2 cellular contexts compared by ENCODE assay signal in the genomic region with DNA sequence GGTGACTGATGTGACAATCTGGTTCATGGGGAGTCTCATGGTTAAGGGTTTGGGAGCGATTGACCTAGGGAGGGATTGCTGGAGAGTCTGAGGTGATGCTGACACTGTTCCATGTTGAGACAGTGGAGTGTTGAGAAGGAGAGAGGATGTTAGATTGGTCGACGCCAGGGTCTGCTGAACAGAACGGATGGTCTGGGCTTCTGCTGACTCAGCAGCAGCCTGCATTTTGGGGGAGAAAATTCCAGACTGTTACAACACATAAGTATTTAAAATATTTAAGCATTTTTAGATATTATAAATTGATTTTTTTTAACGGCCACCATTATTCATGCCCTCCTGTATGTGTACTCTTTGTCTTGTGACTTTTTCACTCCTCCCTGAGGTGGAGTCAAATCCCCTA.
TF ChIP-seq lines count a peak whose summit lies in the region.

No MANE protein-coding gene starts in this region.

TF ChIP-seq in HepG2, 621 proteins besides CTCF, POLR2A, EP300 and RAD21 (continued from another document):
- TF ChIP-seq, protein P1, sequence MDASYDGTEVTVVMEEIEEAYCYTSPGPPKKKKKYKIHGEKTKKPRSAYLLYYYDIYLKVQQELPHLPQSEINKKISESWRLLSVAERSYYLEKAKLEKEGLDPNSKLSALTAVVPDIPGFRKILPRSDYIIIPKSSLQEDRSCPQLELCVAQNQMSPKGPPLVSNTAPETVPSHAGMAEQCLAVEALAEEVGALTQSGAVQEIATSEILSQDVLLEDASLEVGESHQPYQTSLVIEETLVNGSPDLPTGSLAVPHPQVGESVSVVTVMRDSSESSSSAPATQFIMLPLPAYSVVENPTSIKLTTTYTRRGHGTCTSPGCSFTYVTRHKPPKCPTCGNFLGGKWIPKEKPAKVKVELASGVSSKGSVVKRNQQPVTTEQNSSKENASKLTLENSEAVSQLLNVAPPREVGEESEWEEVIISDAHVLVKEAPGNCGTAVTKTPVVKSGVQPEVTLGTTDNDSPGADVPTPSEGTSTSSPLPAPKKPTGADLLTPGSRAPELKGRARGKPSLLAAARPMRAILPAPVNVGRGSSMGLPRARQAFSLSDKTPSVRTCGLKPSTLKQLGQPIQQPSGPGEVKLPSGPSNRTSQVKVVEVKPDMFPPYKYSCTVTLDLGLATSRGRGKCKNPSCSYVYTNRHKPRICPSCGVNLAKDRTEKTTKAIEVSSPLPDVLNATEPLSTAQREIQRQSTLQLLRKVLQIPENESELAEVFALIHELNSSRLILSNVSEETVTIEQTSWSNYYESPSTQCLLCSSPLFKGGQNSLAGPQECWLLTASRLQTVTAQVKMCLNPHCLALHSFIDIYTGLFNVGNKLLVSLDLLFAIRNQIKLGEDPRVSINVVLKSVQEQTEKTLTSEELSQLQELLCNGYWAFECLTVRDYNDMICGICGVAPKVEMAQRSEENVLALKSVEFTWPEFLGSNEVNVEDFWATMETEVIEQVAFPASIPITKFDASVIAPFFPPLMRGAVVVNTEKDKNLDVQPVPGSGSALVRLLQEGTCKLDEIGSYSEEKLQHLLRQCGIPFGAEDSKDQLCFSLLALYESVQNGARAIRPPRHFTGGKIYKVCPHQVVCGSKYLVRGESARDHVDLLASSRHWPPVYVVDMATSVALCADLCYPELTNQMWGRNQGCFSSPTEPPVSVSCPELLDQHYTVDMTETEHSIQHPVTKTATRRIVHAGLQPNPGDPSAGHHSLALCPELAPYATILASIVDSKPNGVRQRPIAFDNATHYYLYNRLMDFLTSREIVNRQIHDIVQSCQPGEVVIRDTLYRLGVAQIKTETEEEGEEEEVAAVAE (CRISPR knock-in tag; IDR thresholded peaks at IDR 0.05; ENCODE audit: borderline replicate concordance) = no peak
- TF ChIP-seq MAFK (conservative IDR thresholded peaks at IDR 0.05 in 1 of 2, IDR thresholded peaks at IDR 0.05 in 1 of 2; ENCODE audit: low read length in 2 of 2) (peak; percentile 96 to 98), PHF5A (CRISPR knock-in tag; IDR thresholded peaks at IDR 0.05; ENCODE audit: low read depth, unreplicated experiment) (no peak)
TF ChIP-seq in HepG2: peak in this region for 2.

TF ChIP-seq in K562, 482 proteins besides CTCF, POLR2A, EP300 and RAD21 (continued from another document):
- TF ChIP-seq, protein P2, sequence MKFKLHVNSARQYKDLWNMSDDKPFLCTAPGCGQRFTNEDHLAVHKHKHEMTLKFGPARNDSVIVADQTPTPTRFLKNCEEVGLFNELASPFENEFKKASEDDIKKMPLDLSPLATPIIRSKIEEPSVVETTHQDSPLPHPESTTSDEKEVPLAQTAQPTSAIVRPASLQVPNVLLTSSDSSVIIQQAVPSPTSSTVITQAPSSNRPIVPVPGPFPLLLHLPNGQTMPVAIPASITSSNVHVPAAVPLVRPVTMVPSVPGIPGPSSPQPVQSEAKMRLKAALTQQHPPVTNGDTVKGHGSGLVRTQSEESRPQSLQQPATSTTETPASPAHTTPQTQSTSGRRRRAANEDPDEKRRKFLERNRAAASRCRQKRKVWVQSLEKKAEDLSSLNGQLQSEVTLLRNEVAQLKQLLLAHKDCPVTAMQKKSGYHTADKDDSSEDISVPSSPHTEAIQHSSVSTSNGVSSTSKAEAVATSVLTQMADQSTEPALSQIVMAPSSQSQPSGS (CRISPR knock-in tag; IDR thresholded peaks at IDR 0.05) = no peak
- TF ChIP-seq, protein P3, sequence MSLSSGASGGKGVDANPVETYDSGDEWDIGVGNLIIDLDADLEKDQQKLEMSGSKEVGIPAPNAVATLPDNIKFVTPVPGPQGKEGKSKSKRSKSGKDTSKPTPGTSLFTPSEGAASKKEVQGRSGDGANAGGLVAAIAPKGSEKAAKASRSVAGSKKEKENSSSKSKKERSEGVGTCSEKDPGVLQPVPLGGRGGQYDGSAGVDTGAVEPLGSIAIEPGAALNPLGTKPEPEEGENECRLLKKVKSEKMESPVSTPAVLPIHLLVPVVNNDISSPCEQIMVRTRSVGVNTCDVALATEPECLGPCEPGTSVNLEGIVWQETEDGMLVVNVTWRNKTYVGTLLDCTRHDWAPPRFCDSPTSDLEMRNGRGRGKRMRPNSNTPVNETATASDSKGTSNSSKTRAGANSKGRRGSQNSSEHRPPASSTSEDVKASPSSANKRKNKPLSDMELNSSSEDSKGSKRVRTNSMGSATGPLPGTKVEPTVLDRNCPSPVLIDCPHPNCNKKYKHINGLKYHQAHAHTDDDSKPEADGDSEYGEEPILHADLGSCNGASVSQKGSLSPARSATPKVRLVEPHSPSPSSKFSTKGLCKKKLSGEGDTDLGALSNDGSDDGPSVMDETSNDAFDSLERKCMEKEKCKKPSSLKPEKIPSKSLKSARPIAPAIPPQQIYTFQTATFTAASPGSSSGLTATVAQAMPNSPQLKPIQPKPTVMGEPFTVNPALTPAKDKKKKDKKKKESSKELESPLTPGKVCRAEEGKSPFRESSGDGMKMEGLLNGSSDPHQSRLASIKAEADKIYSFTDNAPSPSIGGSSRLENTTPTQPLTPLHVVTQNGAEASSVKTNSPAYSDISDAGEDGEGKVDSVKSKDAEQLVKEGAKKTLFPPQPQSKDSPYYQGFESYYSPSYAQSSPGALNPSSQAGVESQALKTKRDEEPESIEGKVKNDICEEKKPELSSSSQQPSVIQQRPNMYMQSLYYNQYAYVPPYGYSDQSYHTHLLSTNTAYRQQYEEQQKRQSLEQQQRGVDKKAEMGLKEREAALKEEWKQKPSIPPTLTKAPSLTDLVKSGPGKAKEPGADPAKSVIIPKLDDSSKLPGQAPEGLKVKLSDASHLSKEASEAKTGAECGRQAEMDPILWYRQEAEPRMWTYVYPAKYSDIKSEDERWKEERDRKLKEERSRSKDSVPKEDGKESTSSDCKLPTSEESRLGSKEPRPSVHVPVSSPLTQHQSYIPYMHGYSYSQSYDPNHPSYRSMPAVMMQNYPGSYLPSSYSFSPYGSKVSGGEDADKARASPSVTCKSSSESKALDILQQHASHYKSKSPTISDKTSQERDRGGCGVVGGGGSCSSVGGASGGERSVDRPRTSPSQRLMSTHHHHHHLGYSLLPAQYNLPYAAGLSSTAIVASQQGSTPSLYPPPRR (CRISPR knock-in tag; IDR thresholded peaks at IDR 0.05; ENCODE audit: borderline replicate concordance) = no peak
- TF ChIP-seq MAFF (IDR thresholded peaks at IDR 0.05; ENCODE audit: low read length) = peak; percentile 43; the same call in 1 of the 2 replicates
- no peak for TF ChIP-seq ZEB2 (IDR thresholded peaks at IDR 0.05)
- peak; percentile 38; the same call in 1 of the 2 replicates for TF ChIP-seq C11orf30 (IDR thresholded peaks at IDR 0.05; ENCODE audit: low read depth)
- TF ChIP-seq MAFG (tag; conservative IDR thresholded peaks at IDR 0.05) = peak; percentile 38
